Comparison of ENCODE assay signal across 19 cellular contexts in the genomic region with DNA sequence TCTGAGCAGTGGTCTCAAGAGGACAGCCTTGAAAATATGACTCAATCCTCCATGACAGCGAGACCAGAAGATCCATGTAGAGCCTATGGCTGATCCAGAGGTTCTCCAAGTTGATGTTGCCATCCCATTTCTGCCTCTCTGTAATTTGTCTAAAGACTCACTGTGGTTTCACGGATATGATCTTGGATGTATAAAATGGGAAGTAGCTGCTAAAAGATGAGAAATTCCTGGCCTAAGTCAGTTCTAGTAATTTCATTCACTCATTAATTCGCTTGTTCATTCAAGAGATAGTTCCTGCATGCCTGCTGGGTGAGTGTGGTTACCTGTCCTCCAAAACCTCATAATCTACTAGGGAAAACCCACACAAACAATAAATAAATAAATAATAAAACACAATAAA.
DNase-seq lines count a peak whose midpoint lies in the region; ATAC-seq and TF ChIP-seq lines count a peak whose summit lies in the region.
"Had no signal": no experiment of that assay in that cellular context is flagged by ENCODE, and none has a peak within 500 bp of the region (broad histone marks: within the 10 kb centered on the region; RNA-seq: fewer than 3 reads in every experiment).

No MANE protein-coding gene starts in this region.

- H3K4me1 ChIP-seq in CD8-positive, alpha-beta T cell (ENCODE audit: insufficient read depth, low read length) = peaks cover 12% of the 10 kb centered on the region
- H3K4me1 ChIP-seq: Caco-2 had no signal

- H3K9me3 ChIP-seq in CD8-positive, alpha-beta T cell (ENCODE audit: low read length) = no peaks in the 10 kb centered on the region
- H3K9me3 ChIP-seq: BLaER1 treated with 17β-estradiol and CSF1 and Interleukin-3, amounts not matched to agents 10 nM and 100 nM; Caco-2 had no signal

- peak overlapping the region; percentile 60 for H3K27ac Mint-ChIP-seq in CD8-positive, alpha-beta T cell
- H3K27ac Mint-ChIP-seq in T-cell (peak overlapping the region; percentile 25 to 74), natural killer cell (peak overlapping the region; percentile 79 to 80)

- no peaks in the 10 kb centered on the region for H3K27me3 ChIP-seq in CD8-positive, alpha-beta T cell (ENCODE audit: insufficient read depth, low read length)
- H3K27me3 ChIP-seq: BLaER1 treated with 17β-estradiol and CSF1 and Interleukin-3, amounts not matched to agents 10 nM and 100 nM had no signal

- H3K9me3 Mint-ChIP-seq in CD8-positive, alpha-beta T cell = no peaks in the 10 kb centered on the region
- H3K9me3 Mint-ChIP-seq in T-cell = no peaks in the 10 kb centered on the region
- H3K9me3 Mint-ChIP-seq in natural killer cell = no peaks in the 10 kb centered on the region

- CTCF ChIA-PET in CD8-positive, alpha-beta T cell (lab: Charles Lee) = no interaction called here
- CTCF ChIA-PET in T-cell (lab: Charles Lee) = interaction anchor here in 1 of 2 donors (0.6 to 1.2 kb wide), 2 partner anchors 60 to 1147 kb away, joined by 4 read pairs; no protein-coding TSS in a partner anchor

- H3K4me3 ChIP-seq in CD8-positive, alpha-beta T cell (ENCODE audit: low read depth, low read length) = no peak overlapping the region
- H3K4me3 ChIP-seq: BLaER1 treated with 17β-estradiol and CSF1 and Interleukin-3, amounts not matched to agents 10 nM and 100 nM; K562 had no signal

- TF ChIP-seq CTCF in CD8-positive, alpha-beta T cell (IDR thresholded peaks at IDR 0.05) = no peak
- no peak for TF ChIP-seq CTCF in natural killer cell (IDR thresholded peaks at IDR 0.05)

- no peaks in the 10 kb centered on the region for H3K36me3 ChIP-seq in CD8-positive, alpha-beta T cell (ENCODE audit: insufficient read depth, low read length)
- H3K36me3 ChIP-seq: BLaER1 treated with 17β-estradiol and CSF1 and Interleukin-3, amounts not matched to agents 10 nM and 100 nM had no signal

- no peak overlapping the region for H3K27ac ChIP-seq in CD8-positive, alpha-beta T cell (ENCODE audit: low read depth, low read length)
- H3K27ac ChIP-seq: BLaER1 treated with 17β-estradiol and CSF1 and Interleukin-3, amounts not matched to agents 10 nM and 100 nM had no signal

- intact Hi-C loops in CD8-positive, alpha-beta T cell (cut with DNase I, micrococcal nuclease) = no loop called here
- intact Hi-C loops in natural killer cell (cut with micrococcal nuclease) = no loop called here

- no peaks in the 10 kb centered on the region for H3K27me3 Mint-ChIP-seq in CD8-positive, alpha-beta T cell (ENCODE audit: low read depth)
- H3K27me3 Mint-ChIP-seq in T-cell (no peaks in the 10 kb centered on the region), natural killer cell (ENCODE audit: low read depth in 2 of 2) (no peaks in the 10 kb centered on the region)

- peaks cover 69% of the 10 kb centered on the region for H3K4me1 Mint-ChIP-seq in CD8-positive, alpha-beta T cell (ENCODE audit: low read depth)
- H3K4me1 Mint-ChIP-seq in T-cell (peaks cover 66 to 69% (median 68%) of the 10 kb centered on the region in 3 donors), natural killer cell (peaks cover 60 to 71% of the 10 kb centered on the region in 2 donors)

- DNase-seq in CD8-positive, alpha-beta T cell = no peak
- DNase-seq in T-cell (no peak), glomerular visceral epithelial cell (ENCODE audit: extremely low spot score) (peak; percentile 62), natural killer cell (no peak), CD1c-positive myeloid dendritic cell (ENCODE audit: extremely low spot score) (no peak), iPS-NIHi11 (ENCODE audit: low spot score) (no peak), pons (ENCODE audit: low spot score) (no peak)
- no peak for DNase-seq in stimulated activated naive CD4-positive, alpha-beta T cell (lab: John Stamatoyannopoulos, UW)
- DNase-seq: Caco-2, DMS153, GDM1, NCI-H1105 treated with DMSO at 0.1 percent for 48 hours, NCI-H1694 treated with DMSO at 0.1 percent for 48 hours, NCI-H2227 treated with DMSO at 0.1 percent for 48 hours, NCI-H510A treated with DMSO at 0.1 percent for 48 hours, NCI-H774, SHP77 had no signal

- POLR2A ChIA-PET in CD8-positive, alpha-beta T cell (lab: Charles Lee) = interaction anchor here (1.0 kb wide), 1 partner anchor 14 kb away, joined by 3 read pairs; no protein-coding TSS in a partner anchor
- POLR2A ChIA-PET in T-cell (lab: Charles Lee) = no interaction called here

- ATAC-seq in CD8-positive, alpha-beta T cell = no peak
- ATAC-seq in T-cell (replicated peaks in 1 of 4) (no peak), natural killer cell (no peak)
- ATAC-seq: K562 had no signal

- H3K4me3 Mint-ChIP-seq in CD8-positive, alpha-beta T cell = no peak overlapping the region
- no peak overlapping the region for H3K4me3 Mint-ChIP-seq in T-cell
- H3K4me3 Mint-ChIP-seq in natural killer cell = no peak overlapping the region

- peaks cover 2% of the 10 kb centered on the region for H3K36me3 Mint-ChIP-seq in CD8-positive, alpha-beta T cell
- H3K36me3 Mint-ChIP-seq in T-cell (peaks cover 3% of the 10 kb centered on the region), natural killer cell (no peaks in the 10 kb centered on the region)
